37 cellular contexts compared by ENCODE assay signal in the genomic region with DNA sequence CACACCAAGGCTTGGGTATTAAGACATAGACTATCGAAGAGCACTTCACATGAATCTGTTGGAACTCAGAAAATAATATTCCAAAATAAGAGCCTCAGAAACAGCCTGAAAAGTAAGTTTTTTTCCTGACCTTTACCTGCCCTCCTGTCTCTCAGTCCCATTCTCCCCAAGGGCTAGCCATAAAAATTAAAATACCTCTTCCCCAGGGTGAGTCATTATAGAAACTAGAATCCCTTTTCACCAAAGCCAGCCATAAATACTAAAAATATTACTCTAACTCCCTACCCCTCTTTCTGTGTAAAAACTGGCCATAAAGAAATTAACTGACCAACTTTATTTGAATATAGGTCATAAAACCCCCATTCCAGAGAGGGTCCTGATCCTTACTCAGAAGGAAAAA.
"Had no signal": no experiment of that assay in that cellular context is flagged by ENCODE, and none has a peak within 500 bp of the region (broad histone marks: within the 10 kb centered on the region; RNA-seq: fewer than 3 reads in every experiment).

No MANE protein-coding gene starts in this region.

- H3K4me1 Mint-ChIP-seq: activated B cell treated with CpG ODN at 0.5 μM for 24 hours; activated CD8-positive, alpha-beta memory T cell treated with anti-CD3 and anti-CD28 coated beads, Interleukin-2, amount 10 ng/mL, durations not matched to agents 7 days and 5 days; activated naive CD4-positive, alpha-beta T cell treated with anti-CD3 and anti-CD28 coated beads, Interleukin-2, amount 10 ng/mL, durations not matched to agents 7 days and 5 days; activated naive CD8-positive, alpha-beta T cell treated with anti-CD3 and anti-CD28 coated beads, Interleukin-2, amount 50 U/mL, for 24 hours had no signal

- H3K4me3 Mint-ChIP-seq: activated B cell treated with CpG ODN at 0.5 μM for 24 hours; activated CD4-positive, alpha-beta memory T cell treated with anti-CD3 and anti-CD28 coated beads for 36 hours; activated CD8-positive, alpha-beta memory T cell treated with anti-CD3 and anti-CD28 coated beads, Interleukin-2, amount 10 ng/mL, durations not matched to agents 7 days and 5 days; activated naive CD4-positive, alpha-beta T cell treated with anti-CD3 and anti-CD28 coated beads, Interleukin-2, amount 10 ng/mL, durations not matched to agents 7 days and 5 days; activated naive CD8-positive, alpha-beta T cell; activated naive CD8-positive, alpha-beta T cell treated with anti-CD3 and anti-CD28 coated beads, Interleukin-2, amount 50 U/mL, for 24 hours had no signal

- H3K4me3 ChIP-seq: Peyer's patch, SJSA1 had no signal

- H3K36me3 ChIP-seq: brain microvascular endothelial cell, Peyer's patch, SJSA1 had no signal

- H3K4me1 ChIP-seq: Peyer's patch, SJSA1 had no signal

- H3K9me3 ChIP-seq: Peyer's patch, SJSA1 had no signal

- H3K27ac ChIP-seq: brain microvascular endothelial cell, Peyer's patch, SJSA1, VCaP had no signal

- H3K27me3 Mint-ChIP-seq: activated B cell treated with CpG ODN at 0.5 μM for 24 hours; activated naive CD4-positive, alpha-beta T cell treated with anti-CD3 and anti-CD28 coated beads, Interleukin-2, amount 10 ng/mL, durations not matched to agents 7 days and 5 days had no signal

- ATAC-seq: activated CD8-positive, alpha-beta memory T cell treated with anti-CD3 and anti-CD28 coated beads, Interleukin-2, amount 10 ng/mL, durations not matched to agents 7 days and 5 days; activated naive CD8-positive, alpha-beta T cell treated with anti-CD3 and anti-CD28 coated beads, Interleukin-2, amount 50 U/mL, for 24 hours had no signal

- H3K27ac Mint-ChIP-seq: activated B cell treated with CpG ODN at 0.5 μM for 24 hours; activated CD4-positive, alpha-beta memory T cell treated with anti-CD3 and anti-CD28 coated beads for 36 hours; activated CD8-positive, alpha-beta memory T cell treated with anti-CD3 and anti-CD28 coated beads, Interleukin-2, amount 10 ng/mL, durations not matched to agents 7 days and 5 days; activated naive CD4-positive, alpha-beta T cell treated with anti-CD3 and anti-CD28 coated beads, Interleukin-2, amount 10 ng/mL, durations not matched to agents 7 days and 5 days; activated naive CD8-positive, alpha-beta T cell; activated naive CD8-positive, alpha-beta T cell treated with anti-CD3 and anti-CD28 coated beads, Interleukin-2, amount 50 U/mL, for 24 hours had no signal

- DNase-seq: activated B cell treated with CpG ODN at 0.5 μM for 24 hours; activated CD4-positive, alpha-beta memory T cell treated with anti-CD3 and anti-CD28 coated beads for 36 hours; activated CD4-positive, alpha-beta T cell treated with anti-CD3 and anti-CD28 coated beads for 4 hours; activated CD4-positive, alpha-beta T cell treated with anti-CD3 and anti-CD28 coated beads, Interleukin-2, amount 50 U/mL, for 1 hour; activated CD4-positive, CD25-positive, alpha-beta regulatory T cell treated with anti-CD3 and anti-CD28 coated beads, Interleukin-2, amount 50 U/mL, for 72 hours; activated CD8-positive, alpha-beta memory T cell treated with anti-CD3 and anti-CD28 coated beads for 24 hours; activated CD8-positive, alpha-beta memory T cell treated with anti-CD3 and anti-CD28 coated beads, Interleukin-2, amount 10 ng/mL, durations not matched to agents 7 days and 5 days; activated CD8-positive, alpha-beta memory T cell treated with anti-CD3 and anti-CD28 coated beads, Interleukin-2, amount 50 U/mL, for 48 hours; activated effector memory CD4-positive, alpha-beta T cell treated with Interleukin-2 at 50 U/mL for 16 hours; activated naive CD4-positive, alpha-beta T cell treated with anti-CD3 and anti-CD28 coated beads, Interleukin-2, amount 10 ng/mL, durations not matched to agents 7 days and 5 days; activated naive CD8-positive, alpha-beta T cell treated with anti-CD3 and anti-CD28 coated beads, Interleukin-2, amount 50 U/mL, for 24 hours; activated T-cell treated with anti-CD3 and anti-CD28 coated beads, Interleukin-2, amount 50 U/mL, for 48 hours; aorta; brain microvascular endothelial cell; central memory CD4-positive, alpha-beta T cell; MM.1S; MV-4-11; NCI-H1092; NCI-H1417; NCI-H146; NCI-H187; NCI-H2029 treated with DMSO at 0.1 percent for 48 hours; NCI-H2107; NCI-H2171; NCI-H510A; NCI-H526; NCI-H748 treated with DMSO at 0.1 percent for 48 hours; Peyer's patch; RPMI8226; SHP77 treated with DMSO at 0.1 percent for 48 hours; SW 1271; T-helper 1 cell; T-helper 2 cell; T-helper 9 cell had no signal

- H3K36me3 Mint-ChIP-seq: activated CD4-positive, alpha-beta memory T cell treated with anti-CD3 and anti-CD28 coated beads for 36 hours; activated CD8-positive, alpha-beta memory T cell treated with anti-CD3 and anti-CD28 coated beads, Interleukin-2, amount 10 ng/mL, durations not matched to agents 7 days and 5 days; activated naive CD4-positive, alpha-beta T cell treated with anti-CD3 and anti-CD28 coated beads, Interleukin-2, amount 10 ng/mL, durations not matched to agents 7 days and 5 days had no signal

- H3K27me3 ChIP-seq: brain microvascular endothelial cell, Peyer's patch, SJSA1 had no signal

- H3K9me3 Mint-ChIP-seq: activated B cell treated with CpG ODN at 0.5 μM for 24 hours; activated CD4-positive, alpha-beta memory T cell treated with anti-CD3 and anti-CD28 coated beads for 36 hours; activated naive CD4-positive, alpha-beta T cell treated with anti-CD3 and anti-CD28 coated beads, Interleukin-2, amount 10 ng/mL, durations not matched to agents 7 days and 5 days had no signal
